ENCODE assay signal across 1 cellular context in the genomic region with DNA sequence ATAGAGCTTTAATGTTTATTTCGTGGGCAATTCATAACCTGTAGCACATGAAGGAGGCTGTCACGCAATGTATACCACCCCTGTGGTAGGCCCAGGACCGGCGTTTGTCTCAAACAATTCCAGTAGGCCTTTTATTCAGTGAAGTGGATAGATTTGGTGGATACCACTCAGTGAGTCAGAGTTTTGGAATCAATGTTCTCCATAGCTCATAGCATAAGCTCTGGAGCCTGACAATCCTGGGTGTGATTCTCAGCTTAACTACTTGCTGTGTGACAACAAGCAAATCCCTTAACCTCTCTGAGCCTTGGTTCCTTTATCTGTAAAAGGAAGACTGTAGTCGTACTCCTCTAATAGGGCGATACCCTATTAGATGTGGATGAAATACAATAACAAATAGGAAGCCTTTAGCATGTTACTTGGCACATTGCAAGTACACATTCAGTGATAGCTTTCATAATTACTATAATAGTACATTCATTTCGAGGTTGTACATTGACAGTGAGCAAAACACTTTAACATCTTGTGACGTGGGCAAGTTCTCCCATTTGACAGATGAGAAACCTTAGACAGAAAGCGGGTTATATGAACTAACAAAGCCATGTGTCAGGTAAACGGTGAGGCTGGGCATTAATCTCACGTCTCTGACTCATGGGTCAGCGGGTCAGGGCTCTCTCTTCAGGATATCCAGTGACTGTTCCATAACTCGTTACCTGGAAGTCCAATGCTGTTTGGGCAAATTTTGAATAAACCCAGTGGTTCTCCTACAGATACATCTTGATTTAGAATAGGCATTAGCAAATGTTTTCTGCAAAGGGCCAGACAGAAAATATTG.
TF ChIP-seq lines count a peak whose summit lies in the region.

No MANE protein-coding gene starts in this region.

TF ChIP-seq in HCT116, 20 proteins besides CTCF, POLR2A, EP300 and RAD21 (continued from another document):
- TF ChIP-seq, protein P1, sequence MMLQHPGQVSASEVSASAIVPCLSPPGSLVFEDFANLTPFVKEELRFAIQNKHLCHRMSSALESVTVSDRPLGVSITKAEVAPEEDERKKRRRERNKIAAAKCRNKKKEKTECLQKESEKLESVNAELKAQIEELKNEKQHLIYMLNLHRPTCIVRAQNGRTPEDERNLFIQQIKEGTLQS (IDR thresholded peaks at IDR 0.05), result no peak
- TF ChIP-seq, protein P2, sequence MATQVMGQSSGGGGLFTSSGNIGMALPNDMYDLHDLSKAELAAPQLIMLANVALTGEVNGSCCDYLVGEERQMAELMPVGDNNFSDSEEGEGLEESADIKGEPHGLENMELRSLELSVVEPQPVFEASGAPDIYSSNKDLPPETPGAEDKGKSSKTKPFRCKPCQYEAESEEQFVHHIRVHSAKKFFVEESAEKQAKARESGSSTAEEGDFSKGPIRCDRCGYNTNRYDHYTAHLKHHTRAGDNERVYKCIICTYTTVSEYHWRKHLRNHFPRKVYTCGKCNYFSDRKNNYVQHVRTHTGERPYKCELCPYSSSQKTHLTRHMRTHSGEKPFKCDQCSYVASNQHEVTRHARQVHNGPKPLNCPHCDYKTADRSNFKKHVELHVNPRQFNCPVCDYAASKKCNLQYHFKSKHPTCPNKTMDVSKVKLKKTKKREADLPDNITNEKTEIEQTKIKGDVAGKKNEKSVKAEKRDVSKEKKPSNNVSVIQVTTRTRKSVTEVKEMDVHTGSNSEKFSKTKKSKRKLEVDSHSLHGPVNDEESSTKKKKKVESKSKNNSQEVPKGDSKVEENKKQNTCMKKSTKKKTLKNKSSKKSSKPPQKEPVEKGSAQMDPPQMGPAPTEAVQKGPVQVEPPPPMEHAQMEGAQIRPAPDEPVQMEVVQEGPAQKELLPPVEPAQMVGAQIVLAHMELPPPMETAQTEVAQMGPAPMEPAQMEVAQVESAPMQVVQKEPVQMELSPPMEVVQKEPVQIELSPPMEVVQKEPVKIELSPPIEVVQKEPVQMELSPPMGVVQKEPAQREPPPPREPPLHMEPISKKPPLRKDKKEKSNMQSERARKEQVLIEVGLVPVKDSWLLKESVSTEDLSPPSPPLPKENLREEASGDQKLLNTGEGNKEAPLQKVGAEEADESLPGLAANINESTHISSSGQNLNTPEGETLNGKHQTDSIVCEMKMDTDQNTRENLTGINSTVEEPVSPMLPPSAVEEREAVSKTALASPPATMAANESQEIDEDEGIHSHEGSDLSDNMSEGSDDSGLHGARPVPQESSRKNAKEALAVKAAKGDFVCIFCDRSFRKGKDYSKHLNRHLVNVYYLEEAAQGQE (IDR thresholded peaks at IDR 0.05; ENCODE audit: low read depth), result no peak
- no peak for TF ChIP-seq SP1 (IDR thresholded peaks at IDR 0.05; ENCODE audit: low read depth)
- TF ChIP-seq, protein P3, sequence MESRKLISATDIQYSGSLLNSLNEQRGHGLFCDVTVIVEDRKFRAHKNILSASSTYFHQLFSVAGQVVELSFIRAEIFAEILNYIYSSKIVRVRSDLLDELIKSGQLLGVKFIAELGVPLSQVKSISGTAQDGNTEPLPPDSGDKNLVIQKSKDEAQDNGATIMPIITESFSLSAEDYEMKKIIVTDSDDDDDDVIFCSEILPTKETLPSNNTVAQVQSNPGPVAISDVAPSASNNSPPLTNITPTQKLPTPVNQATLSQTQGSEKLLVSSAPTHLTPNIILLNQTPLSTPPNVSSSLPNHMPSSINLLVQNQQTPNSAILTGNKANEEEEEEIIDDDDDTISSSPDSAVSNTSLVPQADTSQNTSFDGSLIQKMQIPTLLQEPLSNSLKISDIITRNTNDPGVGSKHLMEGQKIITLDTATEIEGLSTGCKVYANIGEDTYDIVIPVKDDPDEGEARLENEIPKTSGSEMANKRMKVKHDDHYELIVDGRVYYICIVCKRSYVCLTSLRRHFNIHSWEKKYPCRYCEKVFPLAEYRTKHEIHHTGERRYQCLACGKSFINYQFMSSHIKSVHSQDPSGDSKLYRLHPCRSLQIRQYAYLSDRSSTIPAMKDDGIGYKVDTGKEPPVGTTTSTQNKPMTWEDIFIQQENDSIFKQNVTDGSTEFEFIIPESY (IDR thresholded peaks at IDR 0.05; ENCODE audit: extremely low read depth, insufficient replicate concordance, low read length), result no peak
- no peak for TF ChIP-seq POLR2AphosphoS5 (IDR thresholded peaks at IDR 0.05; ENCODE audit: low read depth, low read length)
- TF ChIP-seq ZFX (IDR thresholded peaks at IDR 0.05), result no peak
- no peak for TF ChIP-seq ELF1 (IDR thresholded peaks at IDR 0.05; ENCODE audit: borderline replicate concordance, low read depth)
- TF ChIP-seq FOSL1 (IDR thresholded peaks at IDR 0.05; ENCODE audit: low read depth), result no peak
- TF ChIP-seq EGR1 (IDR thresholded peaks at IDR 0.05; ENCODE audit: low read depth), result no peak
- no peak for TF ChIP-seq SRF (IDR thresholded peaks at IDR 0.05; ENCODE audit: low read depth)
- TF ChIP-seq EZH2phosphoT487 (IDR thresholded peaks at IDR 0.05; ENCODE audit: borderline replicate concordance), result no peak
- TF ChIP-seq, protein P4, sequence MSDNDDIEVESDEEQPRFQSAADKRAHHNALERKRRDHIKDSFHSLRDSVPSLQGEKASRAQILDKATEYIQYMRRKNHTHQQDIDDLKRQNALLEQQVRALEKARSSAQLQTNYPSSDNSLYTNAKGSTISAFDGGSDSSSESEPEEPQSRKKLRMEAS (IDR thresholded peaks at IDR 0.05), result no peak
